ENCODE assay signal across 11 cellular contexts in the genomic region with DNA sequence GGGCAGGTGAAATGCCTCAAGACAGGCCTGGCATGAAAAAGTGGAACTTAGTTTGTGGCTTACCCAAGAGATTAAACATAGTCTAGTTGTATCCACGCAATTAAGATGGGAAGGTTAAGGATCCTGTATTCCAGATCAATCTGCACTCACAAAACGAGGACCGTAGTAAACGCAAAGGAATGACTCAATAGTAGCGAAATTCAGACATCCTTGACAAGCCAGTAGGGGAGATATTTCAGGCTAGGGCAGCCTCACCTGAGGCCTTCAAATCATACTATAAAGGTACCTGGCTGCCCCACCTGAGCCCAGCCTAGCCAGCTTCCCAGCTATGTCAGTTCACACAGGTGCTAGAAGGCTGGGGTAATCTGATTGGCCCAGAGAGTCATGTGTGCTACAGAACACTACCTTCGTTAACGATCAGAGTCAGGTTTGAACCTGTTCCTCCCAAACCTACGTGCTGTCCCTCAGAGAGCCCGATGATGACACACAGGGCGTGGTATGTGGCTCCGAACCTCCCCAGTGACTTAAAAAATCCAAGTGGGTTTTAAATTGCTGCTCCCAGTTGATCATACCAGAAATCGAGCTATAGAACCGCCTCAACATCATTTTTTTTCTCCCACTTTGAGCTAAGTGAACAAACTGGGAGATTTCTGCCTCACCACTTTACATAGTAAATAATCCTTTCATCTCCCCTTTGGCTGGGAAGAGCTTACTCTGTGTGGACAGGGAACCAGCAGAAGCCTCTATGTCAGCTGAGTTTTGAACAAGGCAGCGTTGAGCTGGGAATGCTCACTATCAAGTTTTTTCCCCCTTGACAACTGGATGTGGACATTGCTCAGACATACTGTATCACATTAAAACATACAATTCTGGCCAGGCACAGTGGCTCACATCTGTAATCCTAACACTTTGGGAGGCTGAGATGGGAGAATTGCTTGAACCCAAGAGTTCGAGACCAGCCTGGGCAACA. TPM values are rescaled to one million over a fixed set of nuclear protein-coding genes. Genes with fewer than 3 reads are reported as not detected.
DNase-seq lines count a peak whose midpoint lies in the region; ATAC-seq, FAIRE-seq and TF ChIP-seq lines count a peak whose summit lies in the region.
"Had no signal": no experiment of that assay in that cellular context is flagged by ENCODE, and none has a peak within 500 bp of the region (broad histone marks: within the 10 kb centered on the region; RNA-seq: fewer than 3 reads in every experiment).

No MANE protein-coding gene starts in this region.

- FAIRE-seq in A549 (lab: Jason Lieb, UNC): no peak

- 90% methylated on average over 15 of the region's 15 CpGs for WGBS in A549 (ENCODE audit: missing lambda C conversion rate)
- WGBS in mesenchymal stem cell: 87% methylated on average over 15 of the region's 15 CpGs

- H3K4me1 ChIP-seq in A549 (peaks cover 52% of the 10 kb centered on the region), mesenchymal stem cell (ENCODE audit: control insufficient read depth, insufficient read depth, low read depth, low read length) (peaks cover 19% of the 10 kb centered on the region)

- CTCF ChIA-PET in A549 (lab: Yijun Ruan, JAX): interaction anchor here (0.6 to 13.1 kb wide), 10 partner anchors 8 to 105 kb away, joined by 3 to 143 read pairs (median 4); a partner anchor contains a TSS
- CTCF ChIA-PET in WTC11 (lab: Charles Lee): interaction anchor here (0.9 to 5.6 kb wide), 10 partner anchors 14 to 112 kb away, joined by 3 to 122 read pairs (median 6); a partner anchor contains a TSS

- H3K4me3 ChIP-seq in A549 (no peak overlapping the region), mesenchymal stem cell (ENCODE audit: insufficient read depth in 1 of 2, low read depth in 1 of 2, low read length in 2 of 2) (no peak overlapping the region)

- no peak for TF ChIP-seq POLR2A in A549 (IDR thresholded peaks at IDR 0.05; ENCODE audit: low read length)

- no peak overlapping the region for H4K91ac ChIP-seq in mesenchymal stem cell (ENCODE audit: low read length)

- H3K79me1 ChIP-seq in mesenchymal stem cell (replicated peaks; ENCODE audit: low read length, poor library complexity, severe bottlenecking): no peaks in the 10 kb centered on the region

- H3K36me3 Mint-ChIP-seq in WTC11: no peaks in the 10 kb centered on the region
- no peaks in the 10 kb centered on the region for H3K36me3 Mint-ChIP-seq in activated T-helper 2 cell treated with anti-CD3 and anti-CD28 coated beads, Interferon-gamma antibody, Interleukin-2, Interleukin-4, amounts not matched to agents 10 μg/mL and 5 μg/mL and 100 μg/mL, durations not matched to agents 14 hours and 24 hours and 36 hours (ENCODE audit: low read depth)

- H4K8ac ChIP-seq in mesenchymal stem cell (ENCODE audit: low read length): no peak overlapping the region

- no peak overlapping the region for H2AK5ac ChIP-seq in mesenchymal stem cell (ENCODE audit: low read length, severe bottlenecking)

- ATAC-seq in A549 (no peak), WTC11 (peak; percentile 75), sciatic nerve (no peak)
- ATAC-seq: activated CD4-positive, alpha-beta T cell treated with anti-CD3 and anti-CD28 coated beads for 36 hours had no signal

- TF ChIP-seq RAD21 in A549 (conservative IDR thresholded peaks at IDR 0.05 in 1 of 2, IDR thresholded peaks at IDR 0.05 in 1 of 2) (no peak), Ishikawa (IDR thresholded peaks at IDR 0.05; ENCODE audit: low read depth) (no peak)

- no peak overlapping the region for H3K4ac ChIP-seq in mesenchymal stem cell (ENCODE audit: low read depth in 1 of 2, low read length in 2 of 2)

- H3K36me3 ChIP-seq in mesenchymal stem cell (ENCODE audit: control insufficient read depth in 1 of 2, insufficient read depth in 2 of 2, low read depth in 1 of 2, low read length in 2 of 2): peaks cover 4 to 5% of the 10 kb centered on the region in 2 experiments

- H3K27me3 Mint-ChIP-seq in WTC11 (ENCODE audit: low read depth): peaks cover 29% of the 10 kb centered on the region
- peaks cover 24% of the 10 kb centered on the region for H3K27me3 Mint-ChIP-seq in activated T-helper 2 cell treated with anti-CD3 and anti-CD28 coated beads, Interferon-gamma antibody, Interleukin-2, Interleukin-4, amounts not matched to agents 10 μg/mL and 5 μg/mL and 100 μg/mL, durations not matched to agents 14 hours and 24 hours and 36 hours (ENCODE audit: low read depth)

- H3K4me1 Mint-ChIP-seq in WTC11: peaks cover 43% of the 10 kb centered on the region
- H3K4me1 Mint-ChIP-seq in activated T-helper 2 cell treated with anti-CD3 and anti-CD28 coated beads, Interferon-gamma antibody, Interleukin-2, Interleukin-4, amounts not matched to agents 10 μg/mL and 5 μg/mL and 100 μg/mL, durations not matched to agents 14 hours and 24 hours and 36 hours (ENCODE audit: low read depth): peaks cover 6% of the 10 kb centered on the region

- no peak overlapping the region for H3K23ac ChIP-seq in mesenchymal stem cell (ENCODE audit: low read length in 2 of 2)

- no peak for DNase-seq in A549 (ENCODE audit: low read depth in 1 of 2, low spot score in 1 of 2)
- DNase-seq in WTC11 (ENCODE audit: low spot score): peak; percentile 46
- DNase-seq in mesenchymal stem cell: no peak
- DNase-seq in activated T-helper 2 cell treated with anti-CD3 and anti-CD28 coated beads, Interferon-gamma antibody, Interleukin-2, Interleukin-4, amounts not matched to agents 10 μg/mL and 5 μg/mL and 100 μg/mL, durations not matched to agents 14 hours and 24 hours and 36 hours (ENCODE audit: low spot score): no peak
- no peak for DNase-seq in mesenteric fat pad (ENCODE audit: low spot score)
- DNase-seq in sciatic nerve (ENCODE audit: low spot score): no peak
- DNase-seq in stimulated activated CD4-positive, alpha-beta T cell treated with anti-CD3 and anti-CD28 coated beads, Interleukin-15, amount 100 ng/mL, for 24 hours: no peak
- DNase-seq: activated CD4-positive, alpha-beta T cell treated with anti-CD3 and anti-CD28 coated beads for 36 hours; GOT3 had no signal

- no peak overlapping the region for H3K4me2 ChIP-seq in A549
- H3K4me2 ChIP-seq in mesenchymal stem cell (ENCODE audit: low read length, poor library complexity, severe bottlenecking): no peak overlapping the region

- no peak overlapping the region for H3K4me3 Mint-ChIP-seq in WTC11
- H3K4me3 Mint-ChIP-seq in activated T-helper 2 cell treated with anti-CD3 and anti-CD28 coated beads, Interferon-gamma antibody, Interleukin-2, Interleukin-4, amounts not matched to agents 10 μg/mL and 5 μg/mL and 100 μg/mL, durations not matched to agents 14 hours and 24 hours and 36 hours (ENCODE audit: low read depth): no peak overlapping the region
- H3K4me3 Mint-ChIP-seq: activated CD4-positive, alpha-beta T cell treated with anti-CD3 and anti-CD28 coated beads for 36 hours had no signal

- H3K27me3 ChIP-seq in mesenchymal stem cell (ENCODE audit: control insufficient read depth in 1 of 2, insufficient read depth in 1 of 2, low read length in 2 of 2): no peaks in the 10 kb centered on the region

- POLR2A ChIA-PET in A549 (lab: Yijun Ruan, JAX) (interaction anchor here (1.2 to 1.3 kb wide), 2 partner anchors 46 to 76 kb away, joined by 3 read pairs; a partner anchor contains a TSS), WTC11 (lab: Charles Lee) (interaction anchor here (1.3 kb wide), 1 partner anchor 8 kb away, joined by 3 read pairs; no protein-coding TSS in a partner anchor)

- no peak overlapping the region for H2AFZ ChIP-seq in mesenchymal stem cell (ENCODE audit: low read depth, low read length)

- H3K14ac ChIP-seq in mesenchymal stem cell (ENCODE audit: low read length in 2 of 2): no peak overlapping the region

- H2BK120ac ChIP-seq in mesenchymal stem cell (ENCODE audit: low read depth, low read length): no peak overlapping the region

- intact Hi-C loops in activated T-helper 2 cell treated with anti-CD3 and anti-CD28 coated beads, Interferon-gamma antibody, Interleukin-2, Interleukin-4, amounts not matched to agents 10 μg/mL and 5 μg/mL and 100 μg/mL, durations not matched to agents 14 hours and 24 hours and 36 hours (cut with micrococcal nuclease): no loop called here
- intact Hi-C loops in sciatic nerve (cut with DNase I): loop anchor here (10.0 kb wide), 1 partner anchor 54 kb away; no protein-coding TSS in a partner anchor

- no peak overlapping the region for H2BK5ac ChIP-seq in mesenchymal stem cell (ENCODE audit: low read depth, low read length, poor library complexity, severe bottlenecking)

- no peak for TF ChIP-seq EP300 in A549 (IDR thresholded peaks at IDR 0.05)
- TF ChIP-seq EP300 in Ishikawa (IDR thresholded peaks at IDR 0.05; ENCODE audit: borderline replicate concordance): no peak

- H3K27ac Mint-ChIP-seq in WTC11: peak overlapping the region; percentile 25; the same call in 1 of the 2 replicates
- no peak overlapping the region for H3K27ac Mint-ChIP-seq in activated T-helper 2 cell treated with anti-CD3 and anti-CD28 coated beads, Interferon-gamma antibody, Interleukin-2, Interleukin-4, amounts not matched to agents 10 μg/mL and 5 μg/mL and 100 μg/mL, durations not matched to agents 14 hours and 24 hours and 36 hours
- H3K27ac Mint-ChIP-seq: activated CD4-positive, alpha-beta T cell treated with anti-CD3 and anti-CD28 coated beads for 36 hours had no signal

- no peaks in the 10 kb centered on the region for H3K9me3 Mint-ChIP-seq in WTC11
- no peaks in the 10 kb centered on the region for H3K9me3 Mint-ChIP-seq in activated T-helper 2 cell treated with anti-CD3 and anti-CD28 coated beads, Interferon-gamma antibody, Interleukin-2, Interleukin-4, amounts not matched to agents 10 μg/mL and 5 μg/mL and 100 μg/mL, durations not matched to agents 14 hours and 24 hours and 36 hours

- no peaks in the 10 kb centered on the region for H3K9me3 ChIP-seq in A549
- no peaks in the 10 kb centered on the region for H3K9me3 ChIP-seq in mesenchymal stem cell (ENCODE audit: control insufficient read depth, low read length)

- H3K27ac ChIP-seq in A549: peak overlapping the region; percentile 1 to 63; a peak in 4 of 6 replicates
- no peak overlapping the region for H3K27ac ChIP-seq in mesenchymal stem cell (ENCODE audit: low read length, poor library complexity, severe bottlenecking)
- H3K27ac ChIP-seq: C4-2B had no signal

- H3K9ac ChIP-seq in mesenchymal stem cell (ENCODE audit: low read length): peak overlapping the region; percentile 51

- TF ChIP-seq CTCF in A549 (IDR thresholded peaks at IDR 0.05): no peak
- no peak for TF ChIP-seq CTCF in WTC11 (IDR thresholded peaks at IDR 0.05)

- no peak overlapping the region for H3K18ac ChIP-seq in mesenchymal stem cell (ENCODE audit: low read depth in 1 of 2, low read length in 2 of 2)

- H2BK15ac ChIP-seq in mesenchymal stem cell (ENCODE audit: low read depth, poor library complexity, severe bottlenecking): no peak overlapping the region

- no peak overlapping the region for H2BK12ac ChIP-seq in mesenchymal stem cell (ENCODE audit: low read length in 2 of 2)

RNA-seq across cellular contexts. Expression of a gene that starts 46.3 kb away (rescaled TPM):
- polyA plus RNA-seq in A549 (2011; rRNA removed) (82.0 and 98.0 TPM in 2 replicates), A549 (2017; fragmentation: RNase III; extraction: RNeasy Plus Mini Kit Qiagen cat#74134 plus additional on column Dnase treatment) (41.5 to 62.9 TPM (median 43.3 TPM) in 3 replicates)
- polyA plus RNA-seq in A549 (2012; cell fraction: cytosol; rRNA removed): 26.1 and 27.2 TPM in 2 replicates
- 55.0 and 96.0 TPM in 2 replicates for polyA plus RNA-seq in A549 (2012; cell fraction: nucleus; rRNA removed)
- 179 and 182 TPM in 2 replicates for polyA minus RNA-seq in A549 (2011; rRNA and poly(A)+ RNA removed)
- total RNA-seq in WTC11 (2021) (10.9 to 21.0 TPM (median 11.5 TPM) in 3 replicates), mesenteric fat pad (1,254 TPM), sciatic nerve (2,773 TPM)
- 71.8 TPM for polyA plus RNA-seq in mesenchymal stem cell (2013, experiment 1 of 2)
- 65.2 TPM for polyA plus RNA-seq in mesenchymal stem cell (2013, experiment 2 of 2)
- 105 and 108 TPM in 2 replicates for total RNA-seq in activated T-helper 2 cell treated with anti-CD3 and anti-CD28 coated beads, Interferon-gamma antibody, Interleukin-2, Interleukin-4, amounts not matched to agents 10 μg/mL and 5 μg/mL and 100 μg/mL, durations not matched to agents 14 hours and 24 hours and 36 hours

Comparison
In these comparisons a context has a peak if more than half of its experiments do, and no peak if none do; other contexts are left out.
1. RNA of a gene that starts 46.3 kb away (total RNA-seq): 2,773 TPM in sciatic nerve (single experiment) and 1,254 TPM in mesenteric fat pad (single experiment); 105 to 108 TPM in activated T-helper 2 cell treated with anti-CD3 and anti-CD28 coated beads, Interferon-gamma antibody, Interleukin-2, Interleukin-4, amounts not matched to agents 10 μg/mL and 5 μg/mL and 100 μg/mL, durations not matched to agents 14 hours and 24 hours and 36 hours and 10.9 to 21.0 TPM in WTC11; every median in the first group is over 10 times any median in the second.